Comparison of ENCODE assay signal across 8 cellular contexts in genomic region chr7:5423272-5423843, GRCh38. TPM values are rescaled to one million over a fixed set of nuclear protein-coding genes. Genes with fewer than 3 reads are reported as not detected.
DNase-seq lines count a peak whose midpoint lies in the region; ATAC-seq and TF ChIP-seq lines count a peak whose summit lies in the region.

A gene with protein sequence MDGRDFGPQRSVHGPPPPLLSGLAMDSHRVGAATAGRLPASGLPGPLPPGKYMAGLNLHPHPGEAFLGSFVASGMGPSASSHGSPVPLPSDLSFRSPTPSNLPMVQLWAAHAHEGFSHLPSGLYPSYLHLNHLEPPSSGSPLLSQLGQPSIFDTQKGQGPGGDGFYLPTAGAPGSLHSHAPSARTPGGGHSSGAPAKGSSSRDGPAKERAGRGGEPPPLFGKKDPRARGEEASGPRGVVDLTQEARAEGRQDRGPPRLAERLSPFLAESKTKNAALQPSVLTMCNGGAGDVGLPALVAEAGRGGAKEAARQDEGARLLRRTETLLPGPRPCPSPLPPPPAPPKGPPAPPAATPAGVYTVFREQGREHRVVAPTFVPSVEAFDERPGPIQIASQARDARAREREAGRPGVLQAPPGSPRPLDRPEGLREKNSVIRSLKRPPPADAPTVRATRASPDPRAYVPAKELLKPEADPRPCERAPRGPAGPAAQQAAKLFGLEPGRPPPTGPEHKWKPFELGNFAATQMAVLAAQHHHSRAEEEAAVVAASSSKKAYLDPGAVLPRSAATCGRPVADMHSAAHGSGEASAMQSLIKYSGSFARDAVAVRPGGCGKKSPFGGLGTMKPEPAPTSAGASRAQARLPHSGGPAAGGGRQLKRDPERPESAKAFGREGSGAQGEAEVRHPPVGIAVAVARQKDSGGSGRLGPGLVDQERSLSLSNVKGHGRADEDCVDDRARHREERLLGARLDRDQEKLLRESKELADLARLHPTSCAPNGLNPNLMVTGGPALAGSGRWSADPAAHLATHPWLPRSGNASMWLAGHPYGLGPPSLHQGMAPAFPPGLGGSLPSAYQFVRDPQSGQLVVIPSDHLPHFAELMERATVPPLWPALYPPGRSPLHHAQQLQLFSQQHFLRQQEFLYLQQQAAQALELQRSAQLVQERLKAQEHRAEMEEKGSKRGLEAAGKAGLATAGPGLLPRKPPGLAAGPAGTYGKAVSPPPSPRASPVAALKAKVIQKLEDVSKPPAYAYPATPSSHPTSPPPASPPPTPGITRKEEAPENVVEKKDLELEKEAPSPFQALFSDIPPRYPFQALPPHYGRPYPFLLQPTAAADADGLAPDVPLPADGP (N-terminal part only) (minus strand): TSS chr7:5423834. CDS start chr7:5421246, 2,588 bp downstream.

- no peaks in the 10 kb centered on the region for H3K9me3 ChIP-seq in T-helper 17 cell (ENCODE audit: control insufficient read depth, low read length, poor library complexity, severe bottlenecking)
- H3K9me3 ChIP-seq in muscle layer of duodenum (ENCODE audit: control insufficient read depth in 1 of 2, low read length in 2 of 2): no peaks in the 10 kb centered on the region
- no peaks in the 10 kb centered on the region for H3K9me3 ChIP-seq in uterus

- peak; percentile 50 to 80 for TF ChIP-seq POLR2A in uterus (IDR thresholded peaks at IDR 0.05)

- H3K27ac Mint-ChIP-seq in T-helper 17 cell: peak within 1 kb of the TSS; percentile 14

- in situ Hi-C loops in endometrial microvascular endothelial cells (cut with HindIII; ENCODE audit: inconsistent ontology term, low pct_unique_long_range_greater_than_20kb, low sequenced_read_pairs) (no loop called here), ACHN (cut with HindIII; ENCODE audit: low pct_ligation_motif_present, low pct_unique_long_range_greater_than_20kb, low sequenced_read_pairs) (no loop called here)

- H3K27me3 Mint-ChIP-seq in T-helper 17 cell: peaks cover 41% of the 10 kb centered on the region

- H3K4me1 ChIP-seq in muscle layer of duodenum (ENCODE audit: control insufficient read depth in 1 of 2, insufficient read depth in 2 of 2, low read length in 2 of 2): peaks cover 0 to 14% of the 10 kb centered on the region in 2 donors
- peaks cover 0 to 6% of the 10 kb centered on the region in 2 donors for H3K4me1 ChIP-seq in uterus

- H3K36me3 ChIP-seq in muscle layer of duodenum (ENCODE audit: control insufficient read depth in 1 of 2, insufficient read depth in 2 of 2, low read length in 2 of 2) (peaks cover 0 to 29% of the 10 kb centered on the region in 2 donors), uterus (no peaks in the 10 kb centered on the region)

- H3K4me1 Mint-ChIP-seq in T-helper 17 cell: peaks cover 34% of the 10 kb centered on the region

- peaks cover 2% of the 10 kb centered on the region for H3K36me3 Mint-ChIP-seq in T-helper 17 cell (ENCODE audit: low read depth)

- H3K4me3 Mint-ChIP-seq in T-helper 17 cell: peak within 1 kb of the TSS; percentile 88

- peak within 1 kb of the TSS; percentile 91 to 95 for H3K4me3 ChIP-seq in muscle layer of duodenum (ENCODE audit: low read depth in 1 of 2, low read length in 2 of 2)
- peak within 1 kb of the TSS; percentile 74 to 78 for H3K4me3 ChIP-seq in uterus

- peak; percentile 63 to 86 for DNase-seq in NCI-H446 (lab: John Stamatoyannopoulos, UW)
- no peak for DNase-seq in NCI-H446 treated with DMSO at 0.1 percent for 48 hours (lab: John Stamatoyannopoulos, UW)
- DNase-seq in T-helper 17 cell: no peak
- peak; percentile 58 to 69 for DNase-seq in uterus
- no peak for DNase-seq in HCEC 1CT
- DNase-seq in ACHN: no peak

- peak in 2 of 4 experiments; percentile 3 to 13 for TF ChIP-seq CTCF in uterus (IDR thresholded peaks at IDR 0.05)

- ATAC-seq in T-helper 17 cell: no peak

- intact Hi-C loops in uterus (cut with DNase I; ENCODE audit: low total_unique reads): no loop called here

- H3K27ac ChIP-seq in muscle layer of duodenum (ENCODE audit: low read length): peak within 1 kb of the TSS; percentile 98
- H3K27ac ChIP-seq in uterus: peak within 1 kb of the TSS; percentile 99

- H3K27me3 ChIP-seq in muscle layer of duodenum (ENCODE audit: low read depth, low read length) (no peaks in the 10 kb centered on the region), uterus (no peaks in the 10 kb centered on the region)

RNA-seq across cellular contexts. Expression of the gene that starts here (rescaled TPM):
- total RNA-seq in T-helper 17 cell: 10 to 100 TPM; 54.5 to 67.6 TPM
- 20.1 TPM for total RNA-seq in endometrial microvascular endothelial cells (ENCODE audit: inconsistent ontology term)
- total RNA-seq in uterus: 100 to 1,000 TPM in 1 of 4 donors, 10 to 100 TPM in 3; 28.2 to 179 (median 62.1) TPM

Comparison
In these comparisons a context has a peak if more than half of its experiments do, and no peak if none do; other contexts are left out.
1. DNase-seq: peak in NCI-H446 (2 of 2) and uterus (2 of 2); none in NCI-H446 treated with DMSO at 0.1 percent for 48 hours (single experiment), T-helper 17 cell (0 of 3), HCEC 1CT (single experiment) and ACHN (single experiment).